ENCODE assay signal across 24 cellular contexts in genomic region chr11:75467881-75468280, GRCh38.
"Had no signal": no experiment of that assay in that cellular context is flagged by ENCODE, and none has a peak within 500 bp of the region (broad histone marks: within the 10 kb centered on the region; RNA-seq: fewer than 3 reads in every experiment).

No MANE protein-coding gene starts in this region.

- H3K9me3 Mint-ChIP-seq: activated T-cell treated with anti-CD3 and anti-CD28 coated beads, Interleukin-2, amount 50 U/mL, for 24 hours; activated T-helper 2 cell treated with anti-CD3 and anti-CD28 coated beads, Interferon-gamma antibody, Interleukin-2, Interleukin-4, amounts not matched to agents 10 μg/mL and 5 μg/mL and 100 μg/mL, durations not matched to agents 14 hours and 24 hours and 36 hours; effector memory CD8-positive, alpha-beta T cell; nephron progenitor cell; stimulated activated memory B cell treated with anti-CD40 and anti-IgM and Interleukin-4, amounts not matched to agents 10 μg/mL and 1 μg/mL and 100 μg/mL, for 72 hours had no signal

- H3K27me3 ChIP-seq: adrenal gland, esophagus squamous epithelium, gastrocnemius medialis, right lobe of liver, stomach, suprapubic skin, tibial nerve had no signal

- H3K4me3 ChIP-seq: adrenal gland, esophagus squamous epithelium, gastrocnemius medialis, left ventricle myocardium inferior, right lobe of liver, stomach, suprapubic skin, tibial nerve had no signal

- H3K9me3 ChIP-seq: adrenal gland, esophagus squamous epithelium, gastrocnemius medialis, left ventricle myocardium inferior, right lobe of liver, stomach, suprapubic skin, tibial nerve had no signal

- H3K27ac Mint-ChIP-seq: activated naive CD8-positive, alpha-beta T cell; activated T-cell treated with anti-CD3 and anti-CD28 coated beads, Interleukin-2, amount 50 U/mL, for 24 hours; activated T-helper 2 cell treated with anti-CD3 and anti-CD28 coated beads, Interferon-gamma antibody, Interleukin-2, Interleukin-4, amounts not matched to agents 10 μg/mL and 5 μg/mL and 100 μg/mL, durations not matched to agents 14 hours and 24 hours and 36 hours; nephron progenitor cell; stimulated activated memory B cell treated with anti-CD40 and anti-IgM and Interleukin-4, amounts not matched to agents 10 μg/mL and 1 μg/mL and 100 μg/mL, for 72 hours had no signal

- H3K4me3 Mint-ChIP-seq: activated naive CD8-positive, alpha-beta T cell; activated T-cell treated with anti-CD3 and anti-CD28 coated beads, Interleukin-2, amount 50 U/mL, for 24 hours; effector memory CD8-positive, alpha-beta T cell; nephron progenitor cell; stimulated activated memory B cell treated with anti-CD40 and anti-IgM and Interleukin-4, amounts not matched to agents 10 μg/mL and 1 μg/mL and 100 μg/mL, for 72 hours had no signal

- H3K27ac ChIP-seq: right lobe of liver, stomach, suprapubic skin had no signal

- H3K4me1 ChIP-seq: right lobe of liver had no signal

- H3K36me3 ChIP-seq: adrenal gland, esophagus squamous epithelium, gastrocnemius medialis, left ventricle myocardium inferior, right lobe of liver, stomach, suprapubic skin, tibial nerve had no signal

- ATAC-seq: effector memory CD8-positive, alpha-beta T cell; stimulated activated memory B cell treated with anti-CD40 and anti-IgM and Interleukin-4, amounts not matched to agents 10 μg/mL and 1 μg/mL and 100 μg/mL, for 72 hours had no signal

- H3K27me3 Mint-ChIP-seq: activated naive CD8-positive, alpha-beta T cell; activated T-cell treated with anti-CD3 and anti-CD28 coated beads, Interleukin-2, amount 50 U/mL, for 24 hours; effector memory CD8-positive, alpha-beta T cell; stimulated activated memory B cell treated with anti-CD40 and anti-IgM and Interleukin-4, amounts not matched to agents 10 μg/mL and 1 μg/mL and 100 μg/mL, for 72 hours had no signal

- DNase-seq: activated naive CD4-positive, alpha-beta T cell; activated T-cell treated with anti-CD3 and anti-CD28 coated beads, Interleukin-2, amount 50 U/mL, for 24 hours; adrenal gland; central memory CD4-positive, alpha-beta T cell; effector memory CD8-positive, alpha-beta T cell; esophagus squamous epithelium; gastrocnemius medialis; hippocampal formation; mammary epithelial cell; nephron progenitor cell; small intestine; stimulated activated CD4-positive, alpha-beta T cell treated with anti-CD3 and anti-CD28 coated beads, Interleukin-15, amount 100 ng/mL, for 24 hours; stomach; T-helper 1 cell had no signal

- FAIRE-seq: astrocyte, colon, small intestine, TTC549 had no signal
